1 cellular context compared by ENCODE assay signal in genomic region chr13:38602261-38602660, GRCh38.
TF ChIP-seq lines count a peak whose summit lies in the region.

No MANE protein-coding gene starts in this region.

TF ChIP-seq in H1, 55 proteins besides CTCF, POLR2A, EP300 and RAD21 (continued from another document):
- TF ChIP-seq USF2 (IDR thresholded peaks at IDR 0.05; ENCODE audit: low read length) (no peak), RFX5 (IDR thresholded peaks at IDR 0.05; ENCODE audit: borderline replicate concordance, low read depth, low read length) (no peak), NANOG (IDR thresholded peaks at IDR 0.05; ENCODE audit: insufficient read depth, low read depth, low read length, poor library complexity, severe bottlenecking) (no peak), MAFK (IDR thresholded peaks at IDR 0.05; ENCODE audit: low read depth, low read length) (no peak), CBX5 (IDR thresholded peaks at IDR 0.05; ENCODE audit: low read depth, low read length) (no peak), E2F6 (IDR thresholded peaks at IDR 0.05) (no peak), ASH2L (IDR thresholded peaks at IDR 0.05; ENCODE audit: low read length) (no peak), RNF2 (IDR thresholded peaks at IDR 0.05; ENCODE audit: borderline replicate concordance, low read depth, low read length, missing control alignments, poor library complexity, severe bottlenecking) (no peak), BRCA1 (IDR thresholded peaks at IDR 0.05; ENCODE audit: low read depth, low read length) (no peak), CHD2 (IDR thresholded peaks at IDR 0.05; ENCODE audit: low read length) (no peak), TAF7 (optimal IDR thresholded peaks at IDR 0.05; ENCODE audit: borderline replicate concordance, low read depth, low read length) (no peak), KDM4A (IDR thresholded peaks at IDR 0.05; ENCODE audit: low read depth, low read length, severe bottlenecking) (no peak), HDAC2 (IDR thresholded peaks at IDR 0.05; ENCODE audit: borderline replicate concordance in 1 of 2, low read depth in 2 of 2, low read length in 2 of 2) (no peak), ATF2 (IDR thresholded peaks at IDR 0.05; ENCODE audit: low read length) (no peak), PHF8 (conservative IDR thresholded peaks at IDR 0.05; ENCODE audit: low read depth, low read length) (no peak), EGR1 (IDR thresholded peaks at IDR 0.05; ENCODE audit: borderline replicate concordance, low read depth, low read length) (no peak)
